In the genomic region with DNA sequence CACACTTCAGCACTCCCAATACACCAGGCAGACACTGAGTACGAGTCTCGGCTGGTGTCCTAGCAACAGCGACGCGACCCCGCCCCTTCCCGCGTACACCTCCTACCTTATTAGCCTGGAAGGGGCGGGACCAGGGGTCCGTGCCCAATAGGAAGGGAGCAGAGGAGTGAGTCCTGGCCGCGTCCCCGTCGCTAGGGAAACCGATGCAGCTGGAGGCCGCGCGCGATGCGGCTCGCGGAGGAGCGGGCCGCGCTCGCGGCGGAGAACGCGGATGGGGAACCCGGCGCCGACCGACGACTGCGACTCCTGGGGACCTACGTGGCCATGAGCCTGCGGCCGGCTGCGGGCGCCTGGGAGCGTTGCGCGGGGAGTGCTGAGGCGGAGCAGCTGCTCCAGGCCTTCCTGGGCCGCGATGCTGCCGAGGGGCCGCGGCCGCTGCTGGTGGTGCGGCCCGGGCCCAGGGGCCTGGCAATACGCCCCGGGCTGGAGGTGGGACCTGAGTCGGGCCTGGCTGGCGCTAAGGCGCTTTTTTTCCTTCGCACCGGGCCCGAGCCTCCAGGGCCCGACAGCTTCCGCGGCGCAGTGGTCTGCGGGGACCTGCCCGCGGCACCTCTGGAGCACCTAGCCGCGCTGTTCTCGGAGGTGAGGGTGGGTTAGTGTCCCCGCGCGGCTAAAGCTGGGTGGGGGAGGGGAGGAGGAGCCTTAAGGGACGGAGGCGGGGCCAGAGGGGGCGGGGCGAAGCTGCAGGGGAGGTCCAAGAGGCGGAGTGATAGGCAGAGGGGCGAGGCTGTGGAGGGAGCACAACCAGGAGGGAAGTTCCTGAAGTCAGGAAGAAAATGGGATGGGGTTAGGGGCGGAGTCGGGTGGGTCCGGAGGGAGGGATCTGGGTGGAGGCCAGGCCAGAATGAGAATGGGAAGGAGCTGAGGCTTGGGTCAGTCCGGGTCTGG, we compare ENCODE assay signal across 1 cellular context.
TF ChIP-seq lines count a peak whose summit lies in the region.

Gene DNAH9 (plus strand): TSS at position 197 of the 948 bp plus-strand sequence. CDS start 29 bp downstream, at position 226.

TF ChIP-seq in GM23338, 12 proteins besides CTCF, POLR2A, EP300 and RAD21 (continued from another document):
- TF ChIP-seq ZNF462 (CRISPR knock-in tag; IDR thresholded peaks at IDR 0.05): no peak
- no peak for TF ChIP-seq STAT1 (IDR thresholded peaks at IDR 0.05; ENCODE audit: unreplicated experiment)
- no peak for TF ChIP-seq POLR2AphosphoS5 (IDR thresholded peaks at IDR 0.05; ENCODE audit: low read depth)
- TF ChIP-seq CREB1 (CRISPR knock-in tag; IDR thresholded peaks at IDR 0.05; ENCODE audit: low read depth): no peak
- TF ChIP-seq, protein P1, sequence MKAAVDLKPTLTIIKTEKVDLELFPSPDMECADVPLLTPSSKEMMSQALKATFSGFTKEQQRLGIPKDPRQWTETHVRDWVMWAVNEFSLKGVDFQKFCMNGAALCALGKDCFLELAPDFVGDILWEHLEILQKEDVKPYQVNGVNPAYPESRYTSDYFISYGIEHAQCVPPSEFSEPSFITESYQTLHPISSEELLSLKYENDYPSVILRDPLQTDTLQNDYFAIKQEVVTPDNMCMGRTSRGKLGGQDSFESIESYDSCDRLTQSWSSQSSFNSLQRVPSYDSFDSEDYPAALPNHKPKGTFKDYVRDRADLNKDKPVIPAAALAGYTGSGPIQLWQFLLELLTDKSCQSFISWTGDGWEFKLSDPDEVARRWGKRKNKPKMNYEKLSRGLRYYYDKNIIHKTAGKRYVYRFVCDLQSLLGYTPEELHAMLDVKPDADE (IDR thresholded peaks at IDR 0.05): no peak
- TF ChIP-seq, protein P2, sequence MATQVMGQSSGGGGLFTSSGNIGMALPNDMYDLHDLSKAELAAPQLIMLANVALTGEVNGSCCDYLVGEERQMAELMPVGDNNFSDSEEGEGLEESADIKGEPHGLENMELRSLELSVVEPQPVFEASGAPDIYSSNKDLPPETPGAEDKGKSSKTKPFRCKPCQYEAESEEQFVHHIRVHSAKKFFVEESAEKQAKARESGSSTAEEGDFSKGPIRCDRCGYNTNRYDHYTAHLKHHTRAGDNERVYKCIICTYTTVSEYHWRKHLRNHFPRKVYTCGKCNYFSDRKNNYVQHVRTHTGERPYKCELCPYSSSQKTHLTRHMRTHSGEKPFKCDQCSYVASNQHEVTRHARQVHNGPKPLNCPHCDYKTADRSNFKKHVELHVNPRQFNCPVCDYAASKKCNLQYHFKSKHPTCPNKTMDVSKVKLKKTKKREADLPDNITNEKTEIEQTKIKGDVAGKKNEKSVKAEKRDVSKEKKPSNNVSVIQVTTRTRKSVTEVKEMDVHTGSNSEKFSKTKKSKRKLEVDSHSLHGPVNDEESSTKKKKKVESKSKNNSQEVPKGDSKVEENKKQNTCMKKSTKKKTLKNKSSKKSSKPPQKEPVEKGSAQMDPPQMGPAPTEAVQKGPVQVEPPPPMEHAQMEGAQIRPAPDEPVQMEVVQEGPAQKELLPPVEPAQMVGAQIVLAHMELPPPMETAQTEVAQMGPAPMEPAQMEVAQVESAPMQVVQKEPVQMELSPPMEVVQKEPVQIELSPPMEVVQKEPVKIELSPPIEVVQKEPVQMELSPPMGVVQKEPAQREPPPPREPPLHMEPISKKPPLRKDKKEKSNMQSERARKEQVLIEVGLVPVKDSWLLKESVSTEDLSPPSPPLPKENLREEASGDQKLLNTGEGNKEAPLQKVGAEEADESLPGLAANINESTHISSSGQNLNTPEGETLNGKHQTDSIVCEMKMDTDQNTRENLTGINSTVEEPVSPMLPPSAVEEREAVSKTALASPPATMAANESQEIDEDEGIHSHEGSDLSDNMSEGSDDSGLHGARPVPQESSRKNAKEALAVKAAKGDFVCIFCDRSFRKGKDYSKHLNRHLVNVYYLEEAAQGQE (IDR thresholded peaks at IDR 0.05; ENCODE audit: unreplicated experiment): no peak
- TF ChIP-seq JUNB (IDR thresholded peaks at IDR 0.05; ENCODE audit: unreplicated experiment): no peak
